ENCODE assay signal across 23 cellular contexts in the genomic region with DNA sequence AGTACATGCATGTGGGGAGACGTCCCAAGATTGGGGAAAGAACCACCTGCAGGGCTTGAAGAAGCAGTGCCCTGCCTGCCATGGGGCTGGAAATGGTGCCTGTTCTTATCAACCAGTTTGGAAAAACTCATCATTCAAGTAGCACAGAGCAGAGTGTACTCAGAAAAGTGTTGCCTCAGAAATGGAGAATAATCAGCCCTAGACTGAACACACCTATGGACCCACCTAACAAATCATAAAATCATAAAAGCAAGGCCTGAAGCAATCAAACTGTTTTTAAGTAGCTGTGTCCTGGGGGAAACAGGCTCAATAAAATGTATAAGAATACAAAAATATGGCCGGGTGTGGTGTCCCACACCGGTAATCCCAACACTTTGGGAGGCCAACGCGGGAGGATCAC.
"Had no signal": no experiment of that assay in that cellular context is flagged by ENCODE, and none has a peak within 500 bp of the region (broad histone marks: within the 10 kb centered on the region; RNA-seq: fewer than 3 reads in every experiment).

No MANE protein-coding gene starts in this region.

- DNase-seq: Kasumi-1, MM.1S, NCI-H1092 treated with DMSO at 0.1 percent for 48 hours, NCI-H1436, NCI-H187, NCI-H2029, NCI-H2081 treated with DMSO at 0.1 percent for 48 hours, NCI-H2171, NCI-H226, NCI-H446, NCI-H510A, NCI-H524 treated with DMSO at 0.1 percent for 48 hours, NCI-H69, NCI-H774, PC-3, SHP77, SK-N-SH, SW 1271 had no signal

- H3K27me3 Mint-ChIP-seq: IgD-negative memory B cell had no signal

- H3K9me3 Mint-ChIP-seq: IgD-negative memory B cell had no signal

- ATAC-seq: K562, Panc1, PC-3 had no signal

- H3K27ac ChIP-seq: KMS-11, RWPE1 had no signal

- H3K4me3 Mint-ChIP-seq: IgD-negative memory B cell had no signal

- H3K36me3 Mint-ChIP-seq: IgD-negative memory B cell had no signal

- H3K9me3 ChIP-seq: SK-N-SH had no signal

- H3K4me3 ChIP-seq: K562 had no signal
